Comparison of ENCODE assay signal across 1 cellular context in genomic region chr1:119321661-119322419, GRCh38.
TF ChIP-seq lines count a peak whose summit lies in the region.

No MANE protein-coding gene starts in this region.

TF ChIP-seq in K562, 482 proteins besides CTCF, POLR2A, EP300 and RAD21:
- no peak for TF ChIP-seq ZNF311 (CRISPR knock-in tag; IDR thresholded peaks at IDR 0.05)
- no peak for TF ChIP-seq SIN3B (IDR thresholded peaks at IDR 0.05; ENCODE audit: low read depth)
- TF ChIP-seq ZNF134 (CRISPR knock-in tag; conservative IDR thresholded peaks at IDR 0.05) = peak; percentile 74
- no peak for TF ChIP-seq TCF7L2 (IDR thresholded peaks at IDR 0.05; ENCODE audit: low read depth, low read length)
